9 cellular contexts compared by ENCODE assay signal in genomic region chr9:137632432-137633161, GRCh38. TPM values are rescaled to one million over a fixed set of nuclear protein-coding genes. Genes with fewer than 3 reads are reported as not detected.
DNase-seq lines count a peak whose midpoint lies in the region; ATAC-seq and TF ChIP-seq lines count a peak whose summit lies in the region.
"Had no signal": no experiment of that assay in that cellular context is flagged by ENCODE, and none has a peak within 500 bp of the region (broad histone marks: within the 10 kb centered on the region; RNA-seq: fewer than 3 reads in every experiment).

No MANE protein-coding gene starts in this region.

- no peaks in the 10 kb centered on the region for H3K36me3 ChIP-seq in PC-3 (ENCODE audit: low read depth, low read length)

- H3K4me3 Mint-ChIP-seq in effector memory CD8-positive, alpha-beta T cell = peak overlapping the region in 1 of 2 donors; percentile 12
- no peak overlapping the region for H3K4me3 Mint-ChIP-seq in neural crest cell
- H3K4me3 Mint-ChIP-seq: activated T-helper 17 cell treated with anti-CD3 and anti-CD28 coated beads, Interleukin-2, amount 50 U/mL, for 72 hours had no signal

- H3K27me3 Mint-ChIP-seq in effector memory CD8-positive, alpha-beta T cell = no peaks in the 10 kb centered on the region
- H3K27me3 Mint-ChIP-seq in neural crest cell (ENCODE audit: low read depth) = no peaks in the 10 kb centered on the region
- H3K27me3 Mint-ChIP-seq: activated T-helper 17 cell treated with anti-CD3 and anti-CD28 coated beads, Interleukin-2, amount 50 U/mL, for 72 hours had no signal

- CTCF ChIA-PET in PC-3 (lab: Charles Lee) = interaction anchor here (0.7 kb wide), 1 partner anchor 40 kb away, joined by 3 read pairs; no protein-coding TSS in a partner anchor

- peaks cover 5% of the 10 kb centered on the region for H3K4me1 ChIP-seq in PC-3 (ENCODE audit: insufficient read depth, low read length)

- H3K4me3 ChIP-seq in PC-3 (ENCODE audit: low read length) = no peak overlapping the region

- peaks cover 27% of the 10 kb centered on the region; the same call in 1 of the 2 replicates for H4K20me1 ChIP-seq in PC-3 (ENCODE audit: low read length)

- no peaks in the 10 kb centered on the region for H3K9me3 Mint-ChIP-seq in effector memory CD8-positive, alpha-beta T cell
- no peaks in the 10 kb centered on the region for H3K9me3 Mint-ChIP-seq in neural crest cell
- H3K9me3 Mint-ChIP-seq: activated T-helper 17 cell treated with anti-CD3 and anti-CD28 coated beads, Interleukin-2, amount 50 U/mL, for 72 hours had no signal

- intact Hi-C loops in PC-3 (cut with micrococcal nuclease) = no loop called here

- H3F3A ChIP-seq in PC-3 (ENCODE audit: low read length, unreplicated experiment) = no peaks in the 10 kb centered on the region

- no peak overlapping the region for H3K4me2 ChIP-seq in PC-3 (ENCODE audit: low read length)

- H3K4me1 Mint-ChIP-seq in effector memory CD8-positive, alpha-beta T cell (ENCODE audit: low read depth in 2 of 2) = peaks cover 40 to 45% of the 10 kb centered on the region in 2 donors
- peaks cover 27% of the 10 kb centered on the region for H3K4me1 Mint-ChIP-seq in neural crest cell

- no peak overlapping the region for H3K27ac ChIP-seq in PC-3 (ENCODE audit: low read length)

- TF ChIP-seq CTCF in neural crest cell (conservative IDR thresholded peaks at IDR 0.05) = no peak
- no peak for TF ChIP-seq CTCF in PC-3 (conservative IDR thresholded peaks at IDR 0.05; ENCODE audit: low read depth, low read length)

- no peaks in the 10 kb centered on the region for H3K9me3 ChIP-seq in PC-3 (ENCODE audit: low read length)

- peak; percentile 25 for DNase-seq in GF-D8 (lab: John Stamatoyannopoulos, UW)
- DNase-seq in effector memory CD8-positive, alpha-beta T cell = no peak
- no peak for DNase-seq in neural crest cell (ENCODE audit: low read depth, low spot score)
- DNase-seq in C1 segment of cervical spinal cord (lab: John Stamatoyannopoulos, UW) = no peak
- no peak for DNase-seq in PC-3
- DNase-seq: NCI-H1092 treated with DMSO at 0.1 percent for 48 hours; NK-92 treated with Interleukin-12 subunit alpha and Interleukin-12 subunit beta, amount 100 ng/mL, for 24 hours had no signal

- POLR2A ChIA-PET in PC-3 (lab: Charles Lee; ENCODE audit: unreplicated experiment) = no interaction called here

- ATAC-seq in effector memory CD8-positive, alpha-beta T cell (replicated peaks) = no peak
- ATAC-seq in GM21528 (IDR thresholded peaks at IDR 0.05; ENCODE audit: low FRiP score, unreplicated experiment) (no peak), PC-3 (no peak)
- ATAC-seq: activated T-helper 17 cell treated with anti-CD3 and anti-CD28 coated beads, Interleukin-2, amount 50 U/mL, for 72 hours had no signal

- H3K9ac ChIP-seq in PC-3 (ENCODE audit: low read length) = no peak overlapping the region

- H3K79me2 ChIP-seq in PC-3 (ENCODE audit: low read length) = peaks cover 94% of the 10 kb centered on the region

- no TSS peak for BruUV-seq in PC-3 (replicated peaks; lab: Mats Ljungman, UMichigan)

- H2AFZ ChIP-seq in PC-3 (ENCODE audit: low read length) = no peak overlapping the region

- peaks cover 22% of the 10 kb centered on the region for H3K36me3 Mint-ChIP-seq in effector memory CD8-positive, alpha-beta T cell (ENCODE audit: insufficient read depth)
- peaks cover 2% of the 10 kb centered on the region for H3K36me3 Mint-ChIP-seq in neural crest cell (ENCODE audit: low read depth)

- H3K9me2 ChIP-seq in PC-3 (replicated peaks; ENCODE audit: low read length) = no peaks in the 10 kb centered on the region

- H3K27ac Mint-ChIP-seq in effector memory CD8-positive, alpha-beta T cell = peak overlapping the region; percentile 14 to 17
- H3K27ac Mint-ChIP-seq in neural crest cell (ENCODE audit: unreplicated experiment) = peak overlapping the region; percentile 78
- H3K27ac Mint-ChIP-seq: activated T-helper 17 cell treated with anti-CD3 and anti-CD28 coated beads, Interleukin-2, amount 50 U/mL, for 72 hours had no signal

- H3K27me3 ChIP-seq in PC-3 (ENCODE audit: low read length) = no peaks in the 10 kb centered on the region

RNA-seq across cellular contexts. Expression of gene EHMT1, which starts 13.8 kb away (rescaled TPM):
- total RNA-seq in neural crest cell = 163 and 167 TPM in 2 replicates
- total RNA-seq in PC-3 (2014; rRNA removed) = 42.8 and 76.3 TPM in 2 replicates

RNA-seq across cellular contexts. Expression of gene ARRDC1, which starts 27.1 kb away (rescaled TPM):
- total RNA-seq in neural crest cell (18.1 and 20.1 TPM in 2 replicates), PC-3 (2014; rRNA removed) (77.5 and 78.0 TPM in 2 replicates)

RNA-seq across cellular contexts. Expression of gene ZMYND19, which starts 42.3 kb away (rescaled TPM):
- total RNA-seq in neural crest cell (71.9 and 72.6 TPM in 2 replicates), PC-3 (2014; rRNA removed) (39.5 and 42.6 TPM in 2 replicates)

RNA-seq across cellular contexts. Expression of gene DPH7, which starts 53.9 kb away (rescaled TPM):
- total RNA-seq in neural crest cell (59.0 and 63.0 TPM in 2 replicates), PC-3 (2014; rRNA removed) (35.1 and 40.9 TPM in 2 replicates)
